ENCODE assay signal across 13 cellular contexts in the genomic region with DNA sequence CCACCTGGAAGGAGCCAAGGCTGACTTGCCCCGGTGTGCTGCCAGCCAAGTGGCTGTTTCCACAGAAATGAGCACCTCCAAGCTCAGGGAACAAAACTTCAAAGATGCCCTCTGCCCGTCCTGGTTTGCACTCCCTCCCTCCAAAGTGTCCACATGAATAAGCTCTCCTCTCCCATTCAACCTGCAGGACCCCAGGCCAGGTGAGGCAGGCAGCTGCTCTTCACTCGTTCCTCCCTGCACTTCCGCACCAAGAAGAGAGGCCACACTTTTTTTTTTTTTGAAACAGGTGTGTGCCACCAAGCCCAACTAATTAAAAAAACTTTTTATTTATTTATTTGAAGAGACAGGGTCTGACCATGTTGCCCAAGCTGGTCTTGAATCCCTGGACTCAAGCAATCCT. TPM values are rescaled to one million over a fixed set of nuclear protein-coding genes. Genes with fewer than 3 reads are reported as not detected.
DNase-seq lines count a peak whose midpoint lies in the region; ATAC-seq and TF ChIP-seq lines count a peak whose summit lies in the region.
"Had no signal": no experiment of that assay in that cellular context is flagged by ENCODE, and none has a peak within 500 bp of the region (broad histone marks: within the 10 kb centered on the region; RNA-seq: fewer than 3 reads in every experiment).

No MANE protein-coding gene starts in this region.

- H2AK5ac ChIP-seq in H9 (ENCODE audit: insufficient read length, low read length) = no peak overlapping the region

- no peak overlapping the region for H2BK20ac ChIP-seq in H9 (ENCODE audit: low read depth, low read length, poor library complexity, severe bottlenecking)

- H3K9me3 Mint-ChIP-seq in H9 = peaks cover 5 to 11% of the 10 kb centered on the region in 2 experiments
- no peaks in the 10 kb centered on the region for H3K9me3 Mint-ChIP-seq in memory B cell

- no peak overlapping the region for H3K4ac ChIP-seq in H9 (ENCODE audit: low read depth, low read length)

- no peaks in the 10 kb centered on the region for H3K27me3 ChIP-seq in H9 (ENCODE audit: insufficient read depth, low read length)
- no peaks in the 10 kb centered on the region for H3K27me3 ChIP-seq in RWPE2 (ENCODE audit: insufficient read depth, poor library complexity, severe bottlenecking)
- H3K27me3 ChIP-seq in subcutaneous abdominal adipose tissue (ENCODE audit: control insufficient read depth in 5 of 5, insufficient read depth in 4 of 5, low read length in 5 of 5) = no peaks in the 10 kb centered on the region
- H3K27me3 ChIP-seq: gastroesophageal sphincter had no signal

- H3K9me3 ChIP-seq in H9 (ENCODE audit: control insufficient read depth, low read depth, low read length) = no peaks in the 10 kb centered on the region
- no peaks in the 10 kb centered on the region for H3K9me3 ChIP-seq in RWPE2 (ENCODE audit: severe bottlenecking)
- no peaks in the 10 kb centered on the region for H3K9me3 ChIP-seq in subcutaneous abdominal adipose tissue (ENCODE audit: control insufficient read depth in 5 of 5, low read length in 5 of 5)
- H3K9me3 ChIP-seq: gastroesophageal sphincter had no signal

- H3K27me3 Mint-ChIP-seq in H9 (ENCODE audit: low read depth) (no peaks in the 10 kb centered on the region; the same call in 1 of the 2 replicates), memory B cell (no peaks in the 10 kb centered on the region)

- no peak overlapping the region for H3K14ac ChIP-seq in H9 (ENCODE audit: insufficient read depth, low read length)

- no peak overlapping the region for H3K23ac ChIP-seq in H9 (ENCODE audit: insufficient read length, low read depth, low read length)

- no peak overlapping the region for H3K18ac ChIP-seq in H9 (ENCODE audit: insufficient read length, low read depth, low read length)

- no peak overlapping the region for H2BK120ac ChIP-seq in H9 (ENCODE audit: low read depth, low read length, poor library complexity, severe bottlenecking)

- H2BK12ac ChIP-seq in H9 (ENCODE audit: insufficient read length, low read depth, low read length) = no peak overlapping the region

- whole genome bisulfite sequencing in H9 (ENCODE audit: extremely low coverage, insufficient read length, low lambda C conversion rate) = no CpG with 5 or more reads among the region's 4 CpGs

- H3K4me3 ChIP-seq in RWPE2 (ENCODE audit: severe bottlenecking) = no peak overlapping the region
- no peak overlapping the region for H3K4me3 ChIP-seq in subcutaneous abdominal adipose tissue (ENCODE audit: low read depth in 1 of 5, low read length in 5 of 5)
- H3K4me3 ChIP-seq: gastroesophageal sphincter, PC-9 had no signal

- no peaks in the 10 kb centered on the region for H3K36me3 ChIP-seq in RWPE2 (ENCODE audit: low read depth)
- H3K36me3 ChIP-seq in subcutaneous abdominal adipose tissue (ENCODE audit: control insufficient read depth in 5 of 5, insufficient read depth in 5 of 5, low read length in 5 of 5) = no peaks in the 10 kb centered on the region
- H3K36me3 ChIP-seq: gastroesophageal sphincter had no signal

- no peak overlapping the region for H4K5ac ChIP-seq in H9 (ENCODE audit: insufficient read length, low read depth, low read length)

- H3K4me1 Mint-ChIP-seq in H9 (peaks cover 38 to 40% of the 10 kb centered on the region in 2 experiments), memory B cell (peaks cover 12% of the 10 kb centered on the region)

- no peak for DNase-seq in H9
- DNase-seq in RWPE2 (ENCODE audit: low spot score) = no peak
- DNase-seq in memory B cell (ENCODE audit: low spot score in 2 of 2) = no peak
- DNase-seq in mucosa of gallbladder (ENCODE audit: low spot score) = no peak
- DNase-seq in GDM1 (lab: John Stamatoyannopoulos, UW) = no peak
- DNase-seq: NCI-H187, NCI-H510A, occipital lobe, PC-9 had no signal

- no peak for ATAC-seq in RWPE2 (ENCODE audit: low read depth)
- peak; percentile 35 for ATAC-seq in memory B cell (ENCODE audit: low read depth)
- ATAC-seq in GM19463 (IDR thresholded peaks at IDR 0.05; ENCODE audit: unreplicated experiment) = no peak

- H2BK15ac ChIP-seq in H9 (ENCODE audit: low read depth, low read length) = no peak overlapping the region

- H3K56ac ChIP-seq in H9 (ENCODE audit: insufficient read length, low read depth, low read length) = no peak overlapping the region

- no peak overlapping the region for H4K91ac ChIP-seq in H9 (ENCODE audit: insufficient read length, low read depth, low read length)

- no peaks in the 10 kb centered on the region for H3K79me1 ChIP-seq in H9 (ENCODE audit: insufficient read depth, low read depth, low read length, poor library complexity, severe bottlenecking)

- TF ChIP-seq CTCF in H9 (conservative IDR thresholded peaks at IDR 0.05) (no peak), RWPE2 (IDR thresholded peaks at IDR 0.05; ENCODE audit: poor library complexity, severe bottlenecking) (no peak)

- H3K36me3 Mint-ChIP-seq in H9 (ENCODE audit: insufficient read depth in 1 of 3, low read depth in 3 of 3) = peaks cover 0 to 11% (median 0%) of the 10 kb centered on the region in 3 experiments; a peak in 2 of 7 replicates
- no peaks in the 10 kb centered on the region for H3K36me3 Mint-ChIP-seq in memory B cell

- H3K9ac ChIP-seq in H9 (ENCODE audit: extremely low read depth, insufficient read length, low read length) = no peak overlapping the region
- no peak overlapping the region for H3K9ac ChIP-seq in subcutaneous abdominal adipose tissue (ENCODE audit: low read length in 5 of 5)

- no peak overlapping the region for H4K8ac ChIP-seq in H9 (replicated peaks; ENCODE audit: insufficient read length, low read depth, low read length)

- H3K79me2 ChIP-seq in H9 (ENCODE audit: insufficient read depth, low read length) = no peaks in the 10 kb centered on the region

- peaks cover 4% of the 10 kb centered on the region; the same call in 1 of the 2 replicates for H3K4me1 ChIP-seq in H9 (ENCODE audit: insufficient read depth, low read length)
- H3K4me1 ChIP-seq in RWPE2 (ENCODE audit: insufficient read depth, poor library complexity, severe bottlenecking) = peaks cover 19% of the 10 kb centered on the region
- peaks cover 4 to 45% (median 39%) of the 10 kb centered on the region in 5 donors for H3K4me1 ChIP-seq in subcutaneous abdominal adipose tissue (ENCODE audit: control insufficient read depth in 5 of 5, insufficient read depth in 5 of 5, low read length in 5 of 5)

- no peak overlapping the region for H3T11ph ChIP-seq in H9 (ENCODE audit: low read length)

- no peak overlapping the region for H2BK5ac ChIP-seq in H9 (ENCODE audit: insufficient read length, low read length)

- peak overlapping the region; percentile 50 to 95 (median 94); a peak in 4 of 7 replicates for H3K27ac Mint-ChIP-seq in H9
- H3K27ac Mint-ChIP-seq in memory B cell = peak overlapping the region; percentile 23
- H3K27ac Mint-ChIP-seq: stimulated activated naive CD8-positive, alpha-beta T cell treated with anti-CD3 and anti-CD28 coated beads, Interleukin-15, Interleukin-2, amounts not matched to agents 100 ng/mL and 50 ng/mL, for 24 hours had no signal

- H3K27ac ChIP-seq in H9 (ENCODE audit: insufficient read length, low read depth, low read length) (no peak overlapping the region), RWPE2 (ENCODE audit: poor library complexity, severe bottlenecking) (peak overlapping the region; percentile 6), subcutaneous abdominal adipose tissue (ENCODE audit: low read depth, low read length) (peak overlapping the region; percentile 44)

- H2AFZ ChIP-seq in H9 (ENCODE audit: low read length) = no peak overlapping the region
- H2AFZ ChIP-seq: PC-9 had no signal

- no peak overlapping the region for H3K4me2 ChIP-seq in H9 (ENCODE audit: insufficient read depth, insufficient read length, low read length)

- H3K23me2 ChIP-seq in H9 (ENCODE audit: insufficient read length, low read depth, low read length, poor library complexity, severe bottlenecking) = no peaks in the 10 kb centered on the region

- no peaks in the 10 kb centered on the region for H4K20me1 ChIP-seq in H9 (ENCODE audit: control insufficient read depth, insufficient read depth, insufficient read length)

- H3K4me3 Mint-ChIP-seq in H9 (no peak overlapping the region; a peak in 1 of 5 replicates), memory B cell (no peak overlapping the region)
- H3K4me3 Mint-ChIP-seq: stimulated activated naive CD8-positive, alpha-beta T cell treated with anti-CD3 and anti-CD28 coated beads, Interleukin-15, Interleukin-2, amounts not matched to agents 100 ng/mL and 50 ng/mL, for 24 hours had no signal

RNA-seq across cellular contexts. Expression of a gene that starts 18.5 kb away (rescaled TPM):
- total RNA-seq in H9 (2021) = 230 and 240 TPM in 2 replicates
- 204 TPM for total RNA-seq in mucosa of gallbladder
